ENCODE assay signal across 8 cellular contexts in genomic region chr9:70392189-70392588, GRCh38. TPM values are rescaled to one million over a fixed set of nuclear protein-coding genes. Genes with fewer than 3 reads are reported as not detected.
DNase-seq lines count a peak whose midpoint lies in the region; ATAC-seq, FAIRE-seq and TF ChIP-seq lines count a peak whose summit lies in the region.

No MANE protein-coding gene starts in this region.

- no peaks in the 10 kb centered on the region for H3K27me3 ChIP-seq in brain microvascular endothelial cell (replicated peaks)
- no peaks in the 10 kb centered on the region for H3K27me3 ChIP-seq in adrenal gland

- intact Hi-C loops in natural killer cell (cut with micrococcal nuclease) = loop anchor here (2.0 to 5.0 kb wide), 2 partner anchors 27 to 40 kb away; no protein-coding TSS in a partner anchor
- intact Hi-C loops in adrenal gland (cut with DNase I) = no loop called here

- peak; percentile 61 to 73 (median 67) for ATAC-seq in natural killer cell

- peaks cover 77% of the 10 kb centered on the region in 2 donors for H3K4me1 Mint-ChIP-seq in natural killer cell

- H3K4me3 ChIP-seq in brain microvascular endothelial cell (ENCODE audit: low read depth, low read length) (no peak overlapping the region), adrenal gland (no peak overlapping the region)

- H3K36me3 ChIP-seq in brain microvascular endothelial cell (replicated peaks) (no peaks in the 10 kb centered on the region), adrenal gland (replicated peaks in 1 of 2) (peaks cover 0 to 4% of the 10 kb centered on the region in 2 donors)

- WGBS in adrenal gland, 4 donors = 65 to 82% (median 76%) methylated on average over 2 of the region's 2 CpGs

- H3K27me3 Mint-ChIP-seq in natural killer cell (ENCODE audit: low read depth in 2 of 2) = no peaks in the 10 kb centered on the region

- H3K9me3 Mint-ChIP-seq in natural killer cell = no peaks in the 10 kb centered on the region

- H3K27ac Mint-ChIP-seq in natural killer cell = peak overlapping the region; percentile 84 to 86

- TF ChIP-seq CTCF in brain microvascular endothelial cell (IDR thresholded peaks at IDR 0.05; ENCODE audit: low read depth, low read length, missing control alignments) = peak; percentile 52
- TF ChIP-seq CTCF in natural killer cell (IDR thresholded peaks at IDR 0.05) = peak; percentile 19
- TF ChIP-seq CTCF in adrenal gland (IDR thresholded peaks at IDR 0.05) = peak in 1 of 6 experiments; percentile 28

- FAIRE-seq in urothelium cell line (lab: Jason Lieb, UNC) = no peak

- no peak for TF ChIP-seq POLR2A in adrenal gland (IDR thresholded peaks at IDR 0.05)

- DNase-seq in Daoy (ENCODE audit: low read depth) (peak; percentile 23), Kasumi-1 (lab: John Stamatoyannopoulos, UW) (peak; percentile 44 to 50), brain microvascular endothelial cell (no peak), natural killer cell (no peak), urothelium cell line (ENCODE audit: low spot score) (no peak), adrenal gland (no peak), SHP77 treated with DMSO at 0.1 percent for 48 hours (lab: John Stamatoyannopoulos, UW) (no peak)
- DNase-seq in activated CD4-positive, alpha-beta T cell treated with anti-CD3 and anti-CD28 coated beads for 1 hour = no peak

- no peak overlapping the region for H3K27ac ChIP-seq in brain microvascular endothelial cell
- H3K27ac ChIP-seq in adrenal gland = no peak overlapping the region

- H3K36me3 Mint-ChIP-seq in natural killer cell = no peaks in the 10 kb centered on the region

- peak overlapping the region; percentile 68 for H3K4me3 Mint-ChIP-seq in natural killer cell

- no peaks in the 10 kb centered on the region for H3K9me3 ChIP-seq in adrenal gland (replicated peaks in 1 of 3)

- in situ Hi-C loops in brain microvascular endothelial cell (cut with HindIII; ENCODE audit: low pct_ligation_motif_present, low sequenced_read_pairs) = no loop called here

- H3K4me1 ChIP-seq in adrenal gland (replicated peaks in 1 of 2) = peaks cover 15 to 80% of the 10 kb centered on the region in 2 donors

RNA-seq across cellular contexts. Expression of gene KLF9, which starts 22.3 kb away (rescaled TPM):
- 9.4 and 10.6 TPM in 2 replicates for total RNA-seq in Daoy (2014; rRNA removed; shearing (Covaris generic))
- 10 to 100 TPM; 47.7 to 79.3 (median 51.2) TPM for total RNA-seq in natural killer cell
- 10 to 100 TPM; 34.3 to 80.7 (median 45.3) TPM for total RNA-seq in adrenal gland
- 10 to 100 TPM; 16.8 to 34.1 (median 17.1) TPM for polyA plus RNA-seq in adrenal gland

Comparison
In these comparisons a context has a peak if more than half of its experiments do, and no peak if none do; other contexts are left out.
1. DNase-seq: peak in Daoy (single experiment) and Kasumi-1 (2 of 2); none in brain microvascular endothelial cell (single experiment), natural killer cell (single experiment), urothelium cell line (single experiment), activated CD4-positive, alpha-beta T cell treated with anti-CD3 and anti-CD28 coated beads for 1 hour (single experiment), adrenal gland (0 of 7) and SHP77 treated with DMSO at 0.1 percent for 48 hours (single experiment).